In the genomic region with DNA sequence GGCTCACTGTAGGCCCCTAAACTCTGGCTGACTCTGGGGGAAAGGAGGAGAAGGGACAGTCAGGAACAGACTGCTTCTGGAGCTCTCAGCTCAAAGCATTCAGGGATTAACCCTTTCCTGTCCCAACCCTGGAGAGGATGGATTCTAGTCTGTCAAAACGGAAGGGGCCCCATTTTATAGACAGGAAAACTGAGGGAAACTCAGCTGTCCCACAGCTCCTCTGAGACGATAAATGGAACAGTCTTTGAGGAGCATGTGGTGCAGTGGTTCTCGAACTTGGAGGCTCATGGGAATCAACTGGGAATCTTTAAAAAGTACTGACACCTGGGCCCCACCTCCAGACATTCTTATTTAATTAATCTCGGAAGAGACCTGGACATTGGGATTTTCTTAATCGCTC, we compare ENCODE assay signal across 1 cellular context.
A peak's percentile ranks its signal among the peaks of the same experiment; 100 is the strongest.
TF ChIP-seq lines count a peak whose summit lies in the region.

No MANE protein-coding gene starts in this region.

TF ChIP-seq in H1, 55 proteins besides CTCF, POLR2A, EP300 and RAD21 (continued from another document):
- peak; percentile 92 for TF ChIP-seq KDM1A (IDR thresholded peaks at IDR 0.05; ENCODE audit: borderline replicate concordance, low read length)
- peak in 1 of 2 experiments; percentile 84; a peak in 1 of 4 replicates for TF ChIP-seq HDAC2 (IDR thresholded peaks at IDR 0.05; ENCODE audit: borderline replicate concordance in 1 of 2, low read depth in 2 of 2, low read length in 2 of 2)
